17 cellular contexts compared by ENCODE assay signal in genomic region chr9:105837261-105837660, GRCh38.
DNase-seq lines count a peak whose midpoint lies in the region; TF ChIP-seq lines count a peak whose summit lies in the region.
"Had no signal": no experiment of that assay in that cellular context is flagged by ENCODE, and none has a peak within 500 bp of the region (broad histone marks: within the 10 kb centered on the region; RNA-seq: fewer than 3 reads in every experiment).

No MANE protein-coding gene starts in this region.

- no peaks in the 10 kb centered on the region for H3K27me3 ChIP-seq in trophoblast cell (ENCODE audit: insufficient read depth, low read length)
- no peaks in the 10 kb centered on the region for H3K27me3 ChIP-seq in stomach

- H3K9me3 ChIP-seq in trophoblast cell (ENCODE audit: insufficient read depth, low read depth, low read length): no peaks in the 10 kb centered on the region
- no peaks in the 10 kb centered on the region for H3K9me3 ChIP-seq in stomach

- peaks cover 3% of the 10 kb centered on the region for H3K27me3 Mint-ChIP-seq in nephron (ENCODE audit: low read depth)

- no peaks in the 10 kb centered on the region for H3K79me2 ChIP-seq in trophoblast cell (ENCODE audit: control insufficient read depth, insufficient read depth, low read length, poor library complexity)

- intact Hi-C loops in stomach (cut with DNase I; ENCODE audit: low total_unique reads): no loop called here

- H2BK12ac ChIP-seq in trophoblast cell (ENCODE audit: low read length): no peak overlapping the region

- H3K4me2 ChIP-seq in trophoblast cell (ENCODE audit: low read length): no peak overlapping the region

- H3K4me1 ChIP-seq in trophoblast cell (ENCODE audit: control insufficient read depth in 1 of 2, insufficient read depth in 2 of 2, low read length in 2 of 2): peaks cover 0 to 8% of the 10 kb centered on the region in 2 experiments
- H3K4me1 ChIP-seq in stomach: no peaks in the 10 kb centered on the region

- peak; percentile 5 for DNase-seq in left kidney (ENCODE audit: low read depth, low spot score)
- peak; percentile 51 to 68 for DNase-seq in trophoblast cell
- no peak for DNase-seq in stomach
- DNase-seq in glomerular visceral epithelial cell (ENCODE audit: extremely low spot score): no peak
- DNase-seq in activated CD8-positive, alpha-beta memory T cell treated with anti-CD3 and anti-CD28 coated beads, Interleukin-2, amount 50 U/mL, for 4 hours: no peak
- DNase-seq: C1 segment of cervical spinal cord; Calu3; CD4-positive, alpha-beta memory T cell; COR-L47; DMS79; EL; GDM1; GM23248; H7; HCEC 1CT had no signal

- no peak overlapping the region for H3K23ac ChIP-seq in trophoblast cell (ENCODE audit: low read length)

- TF ChIP-seq EP300 in stomach (IDR thresholded peaks at IDR 0.05): no peak

- no peak overlapping the region for H3K9ac ChIP-seq in trophoblast cell (ENCODE audit: low read length)
- H3K9ac ChIP-seq: GM23248 had no signal

- no peaks in the 10 kb centered on the region for H3K9me3 Mint-ChIP-seq in nephron

- no peak overlapping the region for H4K12ac ChIP-seq in trophoblast cell (ENCODE audit: low read depth, low read length)

- H2BK120ac ChIP-seq in trophoblast cell (ENCODE audit: insufficient read depth, low read length, poor library complexity): no peak overlapping the region

- no peak overlapping the region for H3K4me3 Mint-ChIP-seq in nephron
- H3K4me3 Mint-ChIP-seq: CD4-positive, alpha-beta memory T cell had no signal

- peaks cover 14% of the 10 kb centered on the region for H3K4me1 Mint-ChIP-seq in nephron
- H3K4me1 Mint-ChIP-seq: CD4-positive, alpha-beta memory T cell had no signal

- H3K27ac ChIP-seq in trophoblast cell (ENCODE audit: low read depth, low read length) (no peak overlapping the region), stomach (no peak overlapping the region)
- H3K27ac ChIP-seq: GM23248 had no signal

- H2BK5ac ChIP-seq in trophoblast cell (ENCODE audit: low read depth, low read length, poor library complexity): no peak overlapping the region

- H3K4me3 ChIP-seq in trophoblast cell (ENCODE audit: low read depth, low read length) (no peak overlapping the region), stomach (no peak overlapping the region)
- H3K4me3 ChIP-seq: GM12878, GM23248 had no signal

- H2AFZ ChIP-seq in trophoblast cell (ENCODE audit: insufficient read depth, low read length, poor library complexity): no peak overlapping the region
- H2AFZ ChIP-seq: GM23248 had no signal

- H4K8ac ChIP-seq in trophoblast cell (ENCODE audit: low read depth, low read length): no peak overlapping the region

- no CpG with 5 or more reads among the region's 7 CpGs for WGBS in trophoblast cell (ENCODE audit: extremely low coverage, insufficient coverage, insufficient read length)
- 73 to 77% (median 76%) methylated on average over 7 of the region's 7 CpGs for WGBS in stomach, 5 donors

- no peaks in the 10 kb centered on the region for H3K36me3 Mint-ChIP-seq in nephron (ENCODE audit: low read depth)

- H3K14ac ChIP-seq in trophoblast cell (ENCODE audit: low read length): no peak overlapping the region

- H3K27ac Mint-ChIP-seq in nephron: peak overlapping the region; percentile 24 to 74 (median 62)

- no peaks in the 10 kb centered on the region for H3K79me1 ChIP-seq in trophoblast cell (ENCODE audit: low read length)

- TF ChIP-seq POLR2A in stomach (IDR thresholded peaks at IDR 0.05): no peak

- TF ChIP-seq CTCF in nephron (IDR thresholded peaks at IDR 0.05; ENCODE audit: unreplicated experiment in 3 of 3) (no peak), stomach (IDR thresholded peaks at IDR 0.05) (no peak)

- H3K36me3 ChIP-seq in trophoblast cell (ENCODE audit: control insufficient read depth in 1 of 2, insufficient read depth in 2 of 2, low read length in 2 of 2): no peaks in the 10 kb centered on the region
- no peaks in the 10 kb centered on the region for H3K36me3 ChIP-seq in stomach

- H3K18ac ChIP-seq in trophoblast cell (ENCODE audit: low read length): no peak overlapping the region

- H3K4ac ChIP-seq in trophoblast cell (ENCODE audit: low read depth, low read length): no peak overlapping the region

- H2AK5ac ChIP-seq in trophoblast cell (ENCODE audit: low read length): no peak overlapping the region

- no peak overlapping the region for H4K91ac ChIP-seq in trophoblast cell (ENCODE audit: low read depth, low read length)

Comparison
In these comparisons a context has a peak if more than half of its experiments do, and no peak if none do; other contexts are left out.
1. DNase-seq: peak in left kidney (single experiment) and trophoblast cell (2 of 2); none in stomach (single experiment), glomerular visceral epithelial cell (single experiment) and activated CD8-positive, alpha-beta memory T cell treated with anti-CD3 and anti-CD28 coated beads, Interleukin-2, amount 50 U/mL, for 4 hours (single experiment).